34 cellular contexts compared by ENCODE assay signal in genomic region chr5:126995689-126996088, GRCh38.
"Had no signal": no experiment of that assay in that cellular context is flagged by ENCODE, and none has a peak within 500 bp of the region (broad histone marks: within the 10 kb centered on the region; RNA-seq: fewer than 3 reads in every experiment).

No MANE protein-coding gene starts in this region.

- H3K4me1 Mint-ChIP-seq: activated T-helper 17 cell treated with anti-CD3 and anti-CD28 coated beads, Interleukin-2, amount 50 U/mL, for 72 hours had no signal

- DNase-seq: activated B cell treated with CpG ODN at 0.5 μM for 24 hours; activated CD4-positive, alpha-beta memory T cell treated with anti-CD3 and anti-CD28 coated beads for 36 hours; activated CD4-positive, alpha-beta T cell treated with anti-CD3 and anti-CD28 coated beads for 4 hours; activated CD4-positive, alpha-beta T cell treated with anti-CD3 and anti-CD28 coated beads, Interleukin-2, amount 10 ng/mL, durations not matched to agents 24 days and 14 days; activated CD4-positive, alpha-beta T cell treated with anti-CD3 and anti-CD28 coated beads, Interleukin-2, amount 50 U/mL, for 1 hour; activated CD4-positive, alpha-beta T cell treated with anti-CD3 and anti-CD28 coated beads, Interleukin-2, amount 50 U/mL, for 4 hours; activated CD4-positive, CD25-positive, alpha-beta regulatory T cell treated with anti-CD3 and anti-CD28 coated beads, Interleukin-2, amount 50 U/mL, for 72 hours; activated CD8-positive, alpha-beta memory T cell treated with anti-CD3 and anti-CD28 coated beads, Interleukin-2, amount 50 U/mL, for 4 hours; activated CD8-positive, alpha-beta T cell treated with anti-CD3 and anti-CD28 coated beads for 36 hours; activated effector memory CD4-positive, alpha-beta T cell treated with anti-CD3 and anti-CD28 coated beads, Interleukin-2, amount 50 U/mL, for 16 hours; activated gamma-delta T cell treated with Interleukin-2 at 50 U/mL for 16 hours; activated naive CD4-positive, alpha-beta T cell; activated naive CD4-positive, alpha-beta T cell treated with anti-CD3 and anti-CD28 coated beads for 36 hours; activated naive CD4-positive, alpha-beta T cell treated with anti-CD3 and anti-CD28 coated beads, Interleukin-2, amount 50 U/mL, for 16 hours; activated naive CD8-positive, alpha-beta T cell treated with anti-CD3 and anti-CD28 coated beads for 36 hours; activated T-cell treated with anti-CD3 and anti-CD28 coated beads for 4 hours; activated T-cell treated with anti-CD3 and anti-CD28 coated beads, Interleukin-2, amount 50 U/mL, for 1 hour; activated T-cell treated with anti-CD3 and anti-CD28 coated beads, Interleukin-2, amount 50 U/mL, for 4 hours; activated T-cell treated with anti-CD3 and anti-CD28 coated beads, Interleukin-2, amount 50 U/mL, for 72 hours; adrenal gland; amniotic stem cell; aorta; body of pancreas; brain microvascular endothelial cell; central memory CD4-positive, alpha-beta T cell; T-helper 2 cell; T-helper 9 cell had no signal

- H3K36me3 ChIP-seq: adrenal gland, brain microvascular endothelial cell, breast epithelium had no signal

- H3K27ac ChIP-seq: adrenal gland, body of pancreas, brain microvascular endothelial cell, breast epithelium, VCaP had no signal

- H3K4me1 ChIP-seq: adrenal gland, breast epithelium had no signal

- H3K27ac Mint-ChIP-seq: activated B cell treated with CpG ODN at 0.5 μM for 24 hours; activated CD4-positive, alpha-beta memory T cell treated with anti-CD3 and anti-CD28 coated beads for 36 hours; activated CD4-positive, alpha-beta T cell treated with anti-CD3 and anti-CD28 coated beads, Interleukin-2, amount 10 ng/mL, durations not matched to agents 24 days and 14 days; activated CD8-positive, alpha-beta T cell treated with anti-CD3 and anti-CD28 coated beads for 36 hours; activated naive CD4-positive, alpha-beta T cell treated with anti-CD3 and anti-CD28 coated beads for 36 hours; activated naive CD4-positive, alpha-beta T cell treated with anti-CD3 and anti-CD28 coated beads, Interleukin-2, amount 50 U/mL, for 72 hours; activated naive CD8-positive, alpha-beta T cell treated with anti-CD3 and anti-CD28 coated beads for 36 hours; activated T-cell treated with anti-CD3 and anti-CD28 coated beads, Interleukin-2, amount 50 U/mL, for 72 hours; activated T-helper 1 cell treated with anti-CD3 and anti-CD28 coated beads, Interleukin-12 subunit alpha, Interleukin-12 subunit beta, Interleukin-2, Interleukin-4 antibody, amounts not matched to agents 30 ng/mL and 10 ng/mL and 1 ng/mL, durations not matched to agents 14 hours and 24 hours and 36 hours; activated T-helper 17 cell treated with anti-CD3 and anti-CD28 coated beads, Interleukin-2, amount 50 U/mL, for 72 hours; T-helper 1 cell treated with Interleukin-12 subunit alpha and Interleukin-12 subunit beta and Interleukin-4 antibody, amounts not matched to agents 30 μg/mL and 1 μg/mL, for 36 hours; T-helper 2 cell treated with Interferon-gamma antibody and Interleukin-4, amounts not matched to agents 5 μg/mL and 100 μg/mL, for 36 hours had no signal

- H3K9me3 ChIP-seq: adrenal gland, body of pancreas, breast epithelium had no signal

- H3K4me3 Mint-ChIP-seq: activated B cell treated with CpG ODN at 0.5 μM for 24 hours; activated CD4-positive, alpha-beta memory T cell treated with anti-CD3 and anti-CD28 coated beads for 36 hours; activated CD4-positive, alpha-beta T cell treated with anti-CD3 and anti-CD28 coated beads, Interleukin-2, amount 10 ng/mL, durations not matched to agents 24 days and 14 days; activated CD8-positive, alpha-beta T cell treated with anti-CD3 and anti-CD28 coated beads for 36 hours; activated naive CD4-positive, alpha-beta T cell treated with anti-CD3 and anti-CD28 coated beads for 36 hours; activated naive CD8-positive, alpha-beta T cell treated with anti-CD3 and anti-CD28 coated beads for 36 hours; activated T-cell treated with anti-CD3 and anti-CD28 coated beads, Interleukin-2, amount 50 U/mL, for 4 hours; activated T-cell treated with anti-CD3 and anti-CD28 coated beads, Interleukin-2, amount 50 U/mL, for 72 hours; activated T-helper 1 cell treated with anti-CD3 and anti-CD28 coated beads, Interleukin-12 subunit alpha, Interleukin-12 subunit beta, Interleukin-2, Interleukin-4 antibody, amounts not matched to agents 30 ng/mL and 10 ng/mL and 1 ng/mL, durations not matched to agents 14 hours and 24 hours and 36 hours; activated T-helper 17 cell treated with anti-CD3 and anti-CD28 coated beads, Interleukin-2, amount 50 U/mL, for 72 hours; T-helper 1 cell treated with Interleukin-12 subunit alpha and Interleukin-12 subunit beta and Interleukin-4 antibody, amounts not matched to agents 30 μg/mL and 1 μg/mL, for 36 hours; T-helper 2 cell treated with Interferon-gamma antibody and Interleukin-4, amounts not matched to agents 5 μg/mL and 100 μg/mL, for 36 hours had no signal

- H3K27me3 ChIP-seq: adrenal gland, body of pancreas, brain microvascular endothelial cell, breast epithelium had no signal

- H3K4me3 ChIP-seq: adrenal gland, body of pancreas, breast epithelium had no signal

- H3K27me3 Mint-ChIP-seq: activated B cell treated with CpG ODN at 0.5 μM for 24 hours; activated CD8-positive, alpha-beta T cell treated with anti-CD3 and anti-CD28 coated beads for 36 hours; activated naive CD8-positive, alpha-beta T cell treated with anti-CD3 and anti-CD28 coated beads for 36 hours had no signal

- H3K9me3 Mint-ChIP-seq: activated CD4-positive, alpha-beta memory T cell treated with anti-CD3 and anti-CD28 coated beads for 36 hours; activated naive CD4-positive, alpha-beta T cell treated with anti-CD3 and anti-CD28 coated beads, Interleukin-2, amount 50 U/mL, for 72 hours; activated T-cell treated with anti-CD3 and anti-CD28 coated beads, Interleukin-2, amount 50 U/mL, for 4 hours; activated T-helper 1 cell treated with anti-CD3 and anti-CD28 coated beads, Interleukin-12 subunit alpha, Interleukin-12 subunit beta, Interleukin-2, Interleukin-4 antibody, amounts not matched to agents 30 ng/mL and 10 ng/mL and 1 ng/mL, durations not matched to agents 14 hours and 24 hours and 36 hours; activated T-helper 17 cell treated with anti-CD3 and anti-CD28 coated beads, Interleukin-2, amount 50 U/mL, for 72 hours had no signal

- H3K36me3 Mint-ChIP-seq: activated CD4-positive, alpha-beta memory T cell treated with anti-CD3 and anti-CD28 coated beads for 36 hours had no signal

- ATAC-seq: activated CD8-positive, alpha-beta T cell treated with anti-CD3 and anti-CD28 coated beads for 36 hours; activated naive CD4-positive, alpha-beta T cell treated with anti-CD3 and anti-CD28 coated beads, Interleukin-2, amount 50 U/mL, for 72 hours; activated T-cell treated with anti-CD3 and anti-CD28 coated beads, Interleukin-2, amount 50 U/mL, for 4 hours; activated T-cell treated with anti-CD3 and anti-CD28 coated beads, Interleukin-2, amount 50 U/mL, for 72 hours; activated T-helper 17 cell treated with anti-CD3 and anti-CD28 coated beads, Interleukin-2, amount 50 U/mL, for 72 hours; body of pancreas had no signal
